11 cellular contexts compared by ENCODE assay signal in genomic region chr2:14239605-14240004, GRCh38.
"Had no signal": no experiment of that assay in that cellular context is flagged by ENCODE, and none has a peak within 500 bp of the region (broad histone marks: within the 10 kb centered on the region; RNA-seq: fewer than 3 reads in every experiment).

No MANE protein-coding gene starts in this region.

- H3K27ac ChIP-seq: GM23248 had no signal

- H3K4me3 ChIP-seq: GM23248, GM23338, HAP-1 had no signal

- H3K9ac ChIP-seq: GM23248 had no signal

- H3K4me2 ChIP-seq: GM23338 had no signal

- DNase-seq: GM23248, GOT3, H7, H9, HCEC 1CT, HFFc6 had no signal

- H3K4me1 ChIP-seq: HAP-1 had no signal

- FAIRE-seq: H1, H54 had no signal

- H2AFZ ChIP-seq: GM23248, GM23338 had no signal

- H3K36me3 ChIP-seq: HAP-1 had no signal

- ATAC-seq: GM23338, HCT116 had no signal

- H3K9me3 ChIP-seq: HAP-1 had no signal
